ENCODE assay signal across 18 cellular contexts in genomic region chr18:71799016-71799673, GRCh38.
"Had no signal": no experiment of that assay in that cellular context is flagged by ENCODE, and none has a peak within 500 bp of the region (broad histone marks: within the 10 kb centered on the region; RNA-seq: fewer than 3 reads in every experiment).

No MANE protein-coding gene starts in this region.

- H3K36me3 ChIP-seq: breast epithelium, heart left ventricle, right atrium auricular region, suprapubic skin had no signal

- H3K27me3 ChIP-seq: breast epithelium, heart left ventricle, right atrium auricular region, suprapubic skin had no signal

- H3K4me1 ChIP-seq: breast epithelium, heart left ventricle, right atrium auricular region, suprapubic skin had no signal

- H3K4me3 Mint-ChIP-seq: effector memory CD8-positive, alpha-beta T cell; stimulated activated naive CD8-positive, alpha-beta T cell treated with anti-CD3 and anti-CD28 coated beads, Interleukin-15, Interleukin-2, amounts not matched to agents 100 ng/mL and 50 ng/mL, for 24 hours had no signal

- H3K27ac Mint-ChIP-seq: effector memory CD8-positive, alpha-beta T cell; progenitor cell of endocrine pancreas; stimulated activated naive CD8-positive, alpha-beta T cell treated with anti-CD3 and anti-CD28 coated beads, Interleukin-15, Interleukin-2, amounts not matched to agents 100 ng/mL and 50 ng/mL, for 24 hours had no signal

- H3K27ac ChIP-seq: breast epithelium, heart left ventricle, right atrium auricular region, suprapubic skin had no signal

- H3K27me3 Mint-ChIP-seq: effector memory CD8-positive, alpha-beta T cell; progenitor cell of endocrine pancreas; stimulated activated naive CD8-positive, alpha-beta T cell treated with anti-CD3 and anti-CD28 coated beads, Interleukin-15, Interleukin-2, amounts not matched to agents 100 ng/mL and 50 ng/mL, for 24 hours had no signal

- H3K9me3 ChIP-seq: breast epithelium, right atrium auricular region, suprapubic skin had no signal

- DNase-seq: activated CD4-positive, CD25-positive, alpha-beta regulatory T cell treated with anti-CD3 and anti-CD28 coated beads, Interleukin-2, amount 50 U/mL, for 72 hours; activated naive CD4-positive, alpha-beta T cell treated with Interleukin-2 at 50 U/mL for 16 hours; activated T-cell treated with anti-CD3 and anti-CD28 coated beads for 4 hours; aorta; dermis blood vessel endothelial cell; effector memory CD8-positive, alpha-beta T cell; heart left ventricle; midbrain; small intestine; T1000; trophoblast cell had no signal

- ATAC-seq: effector memory CD8-positive, alpha-beta T cell; heart left ventricle had no signal

- FAIRE-seq: frontal cortex, small intestine had no signal

- H3K4me3 ChIP-seq: breast epithelium, heart left ventricle, lung, right atrium auricular region, suprapubic skin had no signal
